ENCODE assay signal across 36 cellular contexts in the genomic region with DNA sequence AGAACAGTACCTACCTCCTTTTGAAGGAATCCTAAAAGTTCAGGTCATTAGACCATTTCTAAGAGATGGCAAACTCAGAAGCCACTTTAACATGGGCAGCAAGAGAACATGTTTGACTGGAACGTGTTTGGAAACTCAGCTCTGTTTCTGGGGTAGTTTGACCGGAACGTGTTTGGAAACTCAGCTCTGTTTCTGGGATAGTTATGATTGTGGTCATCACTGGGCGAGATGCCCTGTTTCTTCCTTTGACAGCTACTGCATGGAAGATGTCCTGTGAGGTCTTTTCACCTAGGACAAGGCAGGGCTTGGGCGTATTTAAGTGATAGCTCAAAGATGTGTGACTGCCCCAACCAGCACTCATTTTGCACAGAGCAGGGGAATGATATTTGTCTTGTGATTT. TPM values are rescaled to one million over a fixed set of nuclear protein-coding genes. Genes with fewer than 3 reads are reported as not detected.
"Had no signal": no experiment of that assay in that cellular context is flagged by ENCODE, and none has a peak within 500 bp of the region (broad histone marks: within the 10 kb centered on the region; RNA-seq: fewer than 3 reads in every experiment).

No MANE protein-coding gene starts in this region.

- H3K4me3 ChIP-seq: dorsolateral prefrontal cortex, heart right ventricle, left lung, ovary, psoas muscle, sigmoid colon, stomach, thyroid gland, vagina had no signal

- DNase-seq: dorsolateral prefrontal cortex; effector CD8-positive, alpha-beta T cell; endodermal cell; foreskin melanocyte; glutamatergic neuron; heart right ventricle; hippocampal formation; left cardiac atrium; left lung; naive thymus-derived CD8-positive, alpha-beta T cell; nephron progenitor cell; nucleus accumbens; ovary; posterior cingulate gyrus; psoas muscle; right cardiac atrium; sigmoid colon; stimulated activated CD4-positive, alpha-beta T cell treated with anti-CD3 and anti-CD28 coated beads, Interleukin-2, amount 100 ng/mL, for 24 hours; stimulated activated CD4-positive, alpha-beta T cell treated with anti-CD3 and anti-CD28 coated beads, Interleukin-4, amount 100 ng/mL, for 24 hours; stimulated activated naive CD4-positive, alpha-beta T cell treated with Interleukin-2 at 50 U/mL for 16 hours; stomach; thyroid gland; trophoblast cell had no signal

- H3K27ac Mint-ChIP-seq: endodermal cell; naive thymus-derived CD8-positive, alpha-beta T cell; nephron progenitor cell; stimulated activated effector memory CD8-positive, alpha-beta T cell treated with anti-CD3 and anti-CD28 coated beads, Interleukin-12 subunit alpha, Interleukin-12 subunit beta, amount 100 ng/mL, for 72 hours had no signal

- ATAC-seq: esophagus mucosa; heart right ventricle; left cardiac atrium; left lung; naive thymus-derived CD8-positive, alpha-beta T cell; psoas muscle; right cardiac atrium; stimulated activated effector memory CD8-positive, alpha-beta T cell treated with anti-CD3 and anti-CD28 coated beads, Interleukin-12 subunit alpha, Interleukin-12 subunit beta, amount 100 ng/mL, for 72 hours had no signal

- H3K27ac ChIP-seq: dorsolateral prefrontal cortex, epithelial cell of prostate, heart right ventricle, left lung, ovary, psoas muscle, sigmoid colon, stomach, thyroid gland, vagina had no signal

- H3K27me3 ChIP-seq: heart right ventricle, left lung, ovary, sigmoid colon, stomach, thyroid gland, vagina had no signal

- H3K36me3 ChIP-seq: heart right ventricle, left lung, ovary, sigmoid colon, stomach, thyroid gland, vagina had no signal

- H3K9me3 ChIP-seq: heart right ventricle, left lung, ovary, psoas muscle, sigmoid colon, stomach, thyroid gland, vagina had no signal

- H3K4me1 ChIP-seq: heart right ventricle, left lung, psoas muscle, stomach, thyroid gland, vagina had no signal

- H3K4me3 Mint-ChIP-seq: endodermal cell; naive thymus-derived CD8-positive, alpha-beta T cell; nephron progenitor cell; stimulated activated effector memory CD8-positive, alpha-beta T cell treated with anti-CD3 and anti-CD28 coated beads, Interleukin-12 subunit alpha, Interleukin-12 subunit beta, amount 100 ng/mL, for 72 hours had no signal

- H3K36me3 Mint-ChIP-seq: naive thymus-derived CD8-positive, alpha-beta T cell; stimulated activated effector memory CD8-positive, alpha-beta T cell treated with anti-CD3 and anti-CD28 coated beads, Interleukin-12 subunit alpha, Interleukin-12 subunit beta, amount 100 ng/mL, for 72 hours had no signal

- H3K9me3 Mint-ChIP-seq: endodermal cell; nephron progenitor cell; stimulated activated effector memory CD8-positive, alpha-beta T cell treated with anti-CD3 and anti-CD28 coated beads, Interleukin-12 subunit alpha, Interleukin-12 subunit beta, amount 100 ng/mL, for 72 hours had no signal

- H3K4me1 Mint-ChIP-seq: endodermal cell; naive thymus-derived CD8-positive, alpha-beta T cell; nephron progenitor cell; stimulated activated effector memory CD8-positive, alpha-beta T cell treated with anti-CD3 and anti-CD28 coated beads, Interleukin-12 subunit alpha, Interleukin-12 subunit beta, amount 100 ng/mL, for 72 hours had no signal

RNA-seq across cellular contexts. Expression of a gene that starts 19.9 kb away (rescaled TPM):
- total RNA-seq: endodermal cell; heart right ventricle; kidney epithelial cell; left cardiac atrium; left lung; lung microvascular endothelial cell; mesenteric fat pad; myocyte; naive thymus-derived CD8-positive, alpha-beta T cell; psoas muscle; renal cortical epithelial cell; right cardiac atrium; sigmoid colon; skeletal muscle tissue; subcutaneous adipose tissue; thyroid gland; ureter had no signal
- polyA plus RNA-seq: naive thymus-derived CD8-positive, alpha-beta T cell; ovary; psoas muscle; right cardiac atrium had no signal

RNA-seq across cellular contexts. Expression of a gene that starts 25.1 kb away (rescaled TPM):
- total RNA-seq: dorsolateral prefrontal cortex; endodermal cell; heart right ventricle; kidney epithelial cell; left cardiac atrium; left lung; lung microvascular endothelial cell; mesenteric fat pad; naive thymus-derived CD8-positive, alpha-beta T cell; ovary; psoas muscle; renal cortical epithelial cell; right cardiac atrium; sigmoid colon; skeletal muscle tissue; stomach; subcutaneous adipose tissue; temporal lobe; thyroid gland; ureter had no signal
- polyA plus RNA-seq: heart right ventricle; naive thymus-derived CD8-positive, alpha-beta T cell; ovary; psoas muscle; right cardiac atrium; sigmoid colon; stomach had no signal
